ENCODE assay signal across 36 cellular contexts in the genomic region with DNA sequence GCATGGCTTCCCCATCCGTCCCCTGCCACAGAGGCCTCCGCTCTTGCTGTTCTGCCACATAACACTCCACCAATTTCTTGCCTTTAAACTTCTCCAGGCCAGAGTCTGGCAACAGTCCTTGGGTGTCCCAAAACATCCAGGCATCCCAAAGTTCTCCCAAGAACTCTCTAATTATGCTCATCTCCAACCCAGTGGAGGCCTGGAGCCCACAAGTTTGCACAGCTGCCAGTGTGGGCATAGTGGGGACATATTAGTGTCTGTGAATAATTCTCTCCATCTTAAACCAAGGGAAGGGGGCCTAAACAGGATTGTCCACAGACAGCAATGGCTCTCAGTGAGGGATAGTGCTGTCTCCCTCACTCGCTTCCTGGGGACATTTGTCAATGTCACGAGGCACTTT.
"Had no signal": no experiment of that assay in that cellular context is flagged by ENCODE, and none has a peak within 500 bp of the region (broad histone marks: within the 10 kb centered on the region; RNA-seq: fewer than 3 reads in every experiment).

No MANE protein-coding gene starts in this region.

- H3K36me3 Mint-ChIP-seq: activated CD4-positive, alpha-beta memory T cell treated with anti-CD3 and anti-CD28 coated beads for 36 hours; activated naive CD4-positive, alpha-beta T cell treated with anti-CD3 and anti-CD28 coated beads, Interleukin-2, amount 10 ng/mL, durations not matched to agents 7 days and 5 days; activated naive CD4-positive, alpha-beta T cell treated with anti-CD3 and anti-CD28 coated beads, Interleukin-2, amount 50 U/mL, for 24 hours; activated naive CD8-positive, alpha-beta T cell; activated naive CD8-positive, alpha-beta T cell treated with anti-CD3 and anti-CD28 coated beads, Interleukin-2, amount 10 ng/mL, durations not matched to agents 7 days and 5 days; brain had no signal

- H3K27ac Mint-ChIP-seq: activated B cell treated with CpG ODN at 0.5 μM for 24 hours; activated CD4-positive, alpha-beta memory T cell treated with anti-CD3 and anti-CD28 coated beads for 36 hours; activated CD4-positive, alpha-beta T cell treated with anti-CD3 and anti-CD28 coated beads, Interleukin-2, amount 10 ng/mL, durations not matched to agents 24 days and 14 days; activated CD8-positive, alpha-beta T cell treated with anti-CD3 and anti-CD28 coated beads for 36 hours; activated naive CD4-positive, alpha-beta T cell treated with anti-CD3 and anti-CD28 coated beads, Interleukin-2, amount 10 ng/mL, durations not matched to agents 7 days and 5 days; activated naive CD4-positive, alpha-beta T cell treated with anti-CD3 and anti-CD28 coated beads, Interleukin-2, amount 50 U/mL, for 24 hours; activated naive CD8-positive, alpha-beta T cell; activated naive CD8-positive, alpha-beta T cell treated with anti-CD3 and anti-CD28 coated beads, Interleukin-2, amount 10 ng/mL, durations not matched to agents 7 days and 5 days; activated naive CD8-positive, alpha-beta T cell treated with anti-CD3 and anti-CD28 coated beads, Interleukin-2, amount 50 U/mL, for 24 hours; activated T-cell treated with anti-CD3 and anti-CD28 coated beads, Interleukin-2, amount 50 U/mL, for 72 hours; activated T-helper 1 cell treated with anti-CD3 and anti-CD28 coated beads, Interleukin-12 subunit alpha, Interleukin-12 subunit beta, Interleukin-2, Interleukin-4 antibody, amounts not matched to agents 30 ng/mL and 10 ng/mL and 1 ng/mL, durations not matched to agents 14 hours and 24 hours and 36 hours; activated T-helper 17 cell treated with anti-CD3 and anti-CD28 coated beads, Interleukin-2, amount 50 U/mL, for 72 hours; brain; T-helper 1 cell treated with Interleukin-12 subunit alpha and Interleukin-12 subunit beta and Interleukin-4 antibody, amounts not matched to agents 30 μg/mL and 1 μg/mL, for 36 hours; T-helper 2 cell treated with Interferon-gamma antibody and Interleukin-4, amounts not matched to agents 5 μg/mL and 100 μg/mL, for 36 hours had no signal

- H3K4me3 Mint-ChIP-seq: activated B cell treated with CpG ODN at 0.5 μM for 24 hours; activated CD4-positive, alpha-beta memory T cell treated with anti-CD3 and anti-CD28 coated beads for 36 hours; activated CD4-positive, alpha-beta T cell treated with anti-CD3 and anti-CD28 coated beads, Interleukin-2, amount 10 ng/mL, durations not matched to agents 24 days and 14 days; activated CD8-positive, alpha-beta T cell treated with anti-CD3 and anti-CD28 coated beads for 36 hours; activated naive CD4-positive, alpha-beta T cell treated with anti-CD3 and anti-CD28 coated beads, Interleukin-2, amount 10 ng/mL, durations not matched to agents 7 days and 5 days; activated naive CD4-positive, alpha-beta T cell treated with anti-CD3 and anti-CD28 coated beads, Interleukin-2, amount 50 U/mL, for 24 hours; activated naive CD8-positive, alpha-beta T cell; activated naive CD8-positive, alpha-beta T cell treated with anti-CD3 and anti-CD28 coated beads, Interleukin-2, amount 10 ng/mL, durations not matched to agents 7 days and 5 days; activated naive CD8-positive, alpha-beta T cell treated with anti-CD3 and anti-CD28 coated beads, Interleukin-2, amount 50 U/mL, for 24 hours; activated T-cell treated with anti-CD3 and anti-CD28 coated beads, Interleukin-2, amount 50 U/mL, for 4 hours; activated T-cell treated with anti-CD3 and anti-CD28 coated beads, Interleukin-2, amount 50 U/mL, for 72 hours; activated T-helper 1 cell treated with anti-CD3 and anti-CD28 coated beads, Interleukin-12 subunit alpha, Interleukin-12 subunit beta, Interleukin-2, Interleukin-4 antibody, amounts not matched to agents 30 ng/mL and 10 ng/mL and 1 ng/mL, durations not matched to agents 14 hours and 24 hours and 36 hours; activated T-helper 17 cell treated with anti-CD3 and anti-CD28 coated beads, Interleukin-2, amount 50 U/mL, for 72 hours; brain; central memory CD8-positive, alpha-beta T cell; T-helper 1 cell treated with Interleukin-12 subunit alpha and Interleukin-12 subunit beta and Interleukin-4 antibody, amounts not matched to agents 30 μg/mL and 1 μg/mL, for 36 hours; T-helper 2 cell treated with Interferon-gamma antibody and Interleukin-4, amounts not matched to agents 5 μg/mL and 100 μg/mL, for 36 hours had no signal

- H3K4me3 ChIP-seq: ascending aorta, cardiac muscle cell had no signal

- H3K27me3 ChIP-seq: ascending aorta, cardiac muscle cell had no signal

- H3K36me3 ChIP-seq: ascending aorta, cardiac muscle cell had no signal

- DNase-seq: activated B cell treated with CpG ODN at 0.5 μM for 24 hours; activated CD4-positive, alpha-beta memory T cell treated with anti-CD3 and anti-CD28 coated beads for 36 hours; activated CD4-positive, alpha-beta T cell treated with anti-CD3 and anti-CD28 coated beads for 4 hours; activated CD4-positive, alpha-beta T cell treated with anti-CD3 and anti-CD28 coated beads, Interleukin-2, amount 10 ng/mL, durations not matched to agents 24 days and 14 days; activated CD4-positive, alpha-beta T cell treated with anti-CD3 and anti-CD28 coated beads, Interleukin-2, amount 50 U/mL, for 1 hour; activated CD4-positive, alpha-beta T cell treated with anti-CD3 and anti-CD28 coated beads, Interleukin-2, amount 50 U/mL, for 4 hours; activated CD4-positive, CD25-positive, alpha-beta regulatory T cell treated with anti-CD3 and anti-CD28 coated beads, Interleukin-2, amount 50 U/mL, for 72 hours; activated CD8-positive, alpha-beta memory T cell treated with anti-CD3 and anti-CD28 coated beads, Interleukin-2, amount 50 U/mL, for 4 hours; activated CD8-positive, alpha-beta T cell treated with anti-CD3 and anti-CD28 coated beads for 36 hours; activated effector memory CD4-positive, alpha-beta T cell treated with Interleukin-2 at 50 U/mL for 16 hours; activated gamma-delta T cell; activated naive CD4-positive, alpha-beta T cell treated with anti-CD3 and anti-CD28 coated beads, Interleukin-2, amount 10 ng/mL, durations not matched to agents 7 days and 5 days; activated naive CD4-positive, alpha-beta T cell treated with Interleukin-2 at 50 U/mL for 16 hours; activated naive CD8-positive, alpha-beta T cell treated with anti-CD3 and anti-CD28 coated beads, Interleukin-2, amount 10 ng/mL, durations not matched to agents 7 days and 5 days; activated naive CD8-positive, alpha-beta T cell treated with anti-CD3 and anti-CD28 coated beads, Interleukin-2, amount 50 U/mL, for 24 hours; activated T-cell treated with anti-CD3 and anti-CD28 coated beads for 4 hours; activated T-cell treated with anti-CD3 and anti-CD28 coated beads, Interleukin-2, amount 50 U/mL, for 1 hour; activated T-cell treated with anti-CD3 and anti-CD28 coated beads, Interleukin-2, amount 50 U/mL, for 4 hours; activated T-cell treated with anti-CD3 and anti-CD28 coated beads, Interleukin-2, amount 50 U/mL, for 72 hours; amygdala; anterior cingulate cortex; caudate nucleus; T-helper 1 cell; T-helper 2 cell; T-helper 9 cell had no signal

- H3K4me1 Mint-ChIP-seq: activated B cell treated with CpG ODN at 0.5 μM for 24 hours; activated CD4-positive, alpha-beta T cell treated with anti-CD3 and anti-CD28 coated beads, Interleukin-2, amount 10 ng/mL, durations not matched to agents 24 days and 14 days; activated naive CD4-positive, alpha-beta T cell treated with anti-CD3 and anti-CD28 coated beads, Interleukin-2, amount 10 ng/mL, durations not matched to agents 7 days and 5 days; activated naive CD4-positive, alpha-beta T cell treated with anti-CD3 and anti-CD28 coated beads, Interleukin-2, amount 50 U/mL, for 24 hours; activated naive CD8-positive, alpha-beta T cell treated with anti-CD3 and anti-CD28 coated beads, Interleukin-2, amount 10 ng/mL, durations not matched to agents 7 days and 5 days; activated naive CD8-positive, alpha-beta T cell treated with anti-CD3 and anti-CD28 coated beads, Interleukin-2, amount 50 U/mL, for 24 hours; activated T-helper 17 cell treated with anti-CD3 and anti-CD28 coated beads, Interleukin-2, amount 50 U/mL, for 72 hours; brain; central memory CD8-positive, alpha-beta T cell had no signal

- H3K27me3 Mint-ChIP-seq: activated B cell treated with CpG ODN at 0.5 μM for 24 hours; activated CD4-positive, alpha-beta memory T cell treated with anti-CD3 and anti-CD28 coated beads for 36 hours; activated CD4-positive, alpha-beta T cell treated with anti-CD3 and anti-CD28 coated beads, Interleukin-2, amount 10 ng/mL, durations not matched to agents 24 days and 14 days; activated CD8-positive, alpha-beta T cell treated with anti-CD3 and anti-CD28 coated beads for 36 hours; activated naive CD4-positive, alpha-beta T cell treated with anti-CD3 and anti-CD28 coated beads, Interleukin-2, amount 10 ng/mL, durations not matched to agents 7 days and 5 days; activated naive CD8-positive, alpha-beta T cell treated with anti-CD3 and anti-CD28 coated beads, Interleukin-2, amount 10 ng/mL, durations not matched to agents 7 days and 5 days had no signal

- H3K27ac ChIP-seq: ascending aorta, cardiac muscle cell, VCaP had no signal
